In the genomic region with DNA sequence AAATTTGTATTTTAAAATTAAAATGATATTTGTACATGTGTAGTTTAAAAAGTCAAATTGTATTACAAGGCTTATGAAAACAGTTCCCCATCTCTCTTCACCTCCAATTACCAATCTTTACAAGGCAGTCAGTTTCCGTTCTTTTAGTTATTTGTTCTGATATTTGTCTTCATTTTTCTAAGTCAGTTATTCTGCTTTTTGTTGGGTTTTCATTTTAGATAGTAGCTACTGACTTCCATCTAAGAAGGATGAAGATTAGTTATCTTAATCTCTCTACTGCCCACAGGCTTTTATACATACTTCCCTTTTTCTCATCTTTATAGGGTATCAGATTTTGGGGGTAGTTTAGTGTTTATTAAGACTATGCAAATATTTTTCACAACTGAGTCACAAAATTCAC, we compare ENCODE assay signal across 14 cellular contexts.
"Had no signal": no experiment of that assay in that cellular context is flagged by ENCODE, and none has a peak within 500 bp of the region (broad histone marks: within the 10 kb centered on the region; RNA-seq: fewer than 3 reads in every experiment).

No MANE protein-coding gene starts in this region.

- DNase-seq: activated CD8-positive, alpha-beta memory T cell treated with anti-CD3 and anti-CD28 coated beads, Interleukin-2, amount 50 U/mL, for 48 hours; activated CD8-positive, alpha-beta T cell treated with anti-CD3 and anti-CD28 coated beads for 36 hours; activated naive CD4-positive, alpha-beta T cell treated with anti-CD3 and anti-CD28 coated beads for 36 hours; caudate nucleus; effector memory CD4-positive, alpha-beta T cell; gastrocnemius medialis; heart right ventricle; nephron progenitor cell; stimulated activated CD4-positive, alpha-beta T cell treated with anti-CD3 and anti-CD28 coated beads, Interleukin-4, amount 100 ng/mL, for 4 hours; thyroid gland had no signal

- H3K27me3 Mint-ChIP-seq: activated CD8-positive, alpha-beta T cell treated with anti-CD3 and anti-CD28 coated beads for 36 hours had no signal

- FAIRE-seq: islet of Langerhans, urothelium cell line had no signal

- ATAC-seq: activated CD8-positive, alpha-beta T cell treated with anti-CD3 and anti-CD28 coated beads for 36 hours; gastrocnemius medialis; heart right ventricle; left lobe of liver had no signal

- H3K4me3 Mint-ChIP-seq: activated CD8-positive, alpha-beta T cell treated with anti-CD3 and anti-CD28 coated beads for 36 hours; activated naive CD4-positive, alpha-beta T cell treated with anti-CD3 and anti-CD28 coated beads for 36 hours; nephron progenitor cell had no signal

- H3K9me3 ChIP-seq: gastrocnemius medialis, heart right ventricle, thyroid gland had no signal

- H3K27me3 ChIP-seq: gastrocnemius medialis, heart right ventricle, thyroid gland had no signal

- H3K9me3 Mint-ChIP-seq: activated CD8-positive, alpha-beta T cell treated with anti-CD3 and anti-CD28 coated beads for 36 hours; activated naive CD4-positive, alpha-beta T cell treated with anti-CD3 and anti-CD28 coated beads for 36 hours; nephron progenitor cell had no signal

- H3K27ac ChIP-seq: gastrocnemius medialis, heart right ventricle, thyroid gland, VCaP had no signal

- H3K36me3 ChIP-seq: gastrocnemius medialis, heart right ventricle, thyroid gland had no signal

- H3K27ac Mint-ChIP-seq: activated CD8-positive, alpha-beta T cell treated with anti-CD3 and anti-CD28 coated beads for 36 hours; activated naive CD4-positive, alpha-beta T cell treated with anti-CD3 and anti-CD28 coated beads for 36 hours had no signal

- H3K4me3 ChIP-seq: gastrocnemius medialis, heart right ventricle, thyroid gland had no signal
